Comparison of ENCODE assay signal across 9 cellular contexts in genomic region chr6:75334266-75335040, GRCh38. TPM values are rescaled to one million over a fixed set of nuclear protein-coding genes. Genes with fewer than 3 reads are reported as not detected.
A peak's percentile ranks its signal among the peaks of the same experiment; 100 is the strongest.
DNase-seq lines count a peak whose midpoint lies in the region; ATAC-seq and TF ChIP-seq lines count a peak whose summit lies in the region.
"Had no signal": no experiment of that assay in that cellular context is flagged by ENCODE, and none has a peak within 500 bp of the region (broad histone marks: within the 10 kb centered on the region; RNA-seq: fewer than 3 reads in every experiment).

No MANE protein-coding gene starts in this region.

- no peaks in the 10 kb centered on the region for H3K4me1 ChIP-seq in mucosa of descending colon (ENCODE audit: low read depth)

- peak; percentile 71 for DNase-seq in AG20443 (ENCODE audit: low spot score)
- peak; percentile 1 for DNase-seq in NB4 (ENCODE audit: low read depth)
- peak; percentile 95 for DNase-seq in fibroblast of mammary gland (ENCODE audit: low read depth)
- DNase-seq in mucosa of descending colon: no peak
- no peak for DNase-seq in NCI-H345 (lab: John Stamatoyannopoulos, UW)
- DNase-seq in T-helper 9 cell: no peak
- DNase-seq in posterior vena cava (ENCODE audit: low spot score): no peak
- DNase-seq: Calu3 had no signal

- no peak for TF ChIP-seq POLR2A in NB4 (IDR thresholded peaks at IDR 0.05; ENCODE audit: extremely low read depth, insufficient read length)

- intact Hi-C loops in mucosa of descending colon (cut with DNase I, micrococcal nuclease) (no loop called here), posterior vena cava (cut with DNase I) (no loop called here)

- H3K9me3 ChIP-seq in mucosa of descending colon: no peaks in the 10 kb centered on the region

- TF ChIP-seq CTCF in NB4 (IDR thresholded peaks at IDR 0.05; ENCODE audit: low read depth, low read length): no peak
- TF ChIP-seq CTCF in fibroblast of mammary gland (conservative IDR thresholded peaks at IDR 0.05; ENCODE audit: control insufficient read depth, insufficient read depth, low read depth, low read length): no peak
- no peak for TF ChIP-seq CTCF in mucosa of descending colon (IDR thresholded peaks at IDR 0.05)

- H3K36me3 ChIP-seq in mucosa of descending colon (ENCODE audit: low read depth): no peaks in the 10 kb centered on the region

- H3K4me3 ChIP-seq in NB4 (ENCODE audit: low read depth, low read length) (no peak overlapping the region), fibroblast of mammary gland (ENCODE audit: control insufficient read depth, low read depth, low read length) (no peak overlapping the region), mucosa of descending colon (no peak overlapping the region)

- peak; percentile 23 for ATAC-seq in mucosa of descending colon
- no peak for ATAC-seq in HG03439 (IDR thresholded peaks at IDR 0.05; ENCODE audit: unreplicated experiment)

RNA-seq across cellular contexts. Expression of gene TMEM30A, which starts 49.9 kb away (rescaled TPM):
- total RNA-seq in mucosa of descending colon: 100 to 1,000 TPM in 1 of 3 donors, 10 to 100 TPM in 2; 87.0 to 127 (median 91.7) TPM
- total RNA-seq in posterior vena cava: 100 to 1,000 TPM; 109 to 113 TPM

Comparison
In these comparisons a context has a peak if more than half of its experiments do, and no peak if none do; other contexts are left out.
1. DNase-seq: peak in AG20443 (single experiment), NB4 (single experiment) and fibroblast of mammary gland (single experiment); none in mucosa of descending colon (0 of 3), NCI-H345 (single experiment), T-helper 9 cell (single experiment) and posterior vena cava (single experiment).